In genomic region chr2:70919672-70920366, GRCh38 we compare ENCODE assay signal across 8 cellular contexts. TPM values are rescaled to one million over a fixed set of nuclear protein-coding genes. Genes with fewer than 3 reads are reported as not detected.
A peak's percentile ranks its signal among the peaks of the same experiment; 100 is the strongest.
DNase-seq lines count a peak whose midpoint lies in the region; ATAC-seq and TF ChIP-seq lines count a peak whose summit lies in the region.

No MANE protein-coding gene starts in this region.

- H4K20me1 ChIP-seq in fibroblast of lung (ENCODE audit: control insufficient read depth, extremely low read depth, insufficient read depth, low read length) = no peaks in the 10 kb centered on the region

- DNase-seq in GM04504 (ENCODE audit: low read depth) (peak; percentile 62), HS-27A (ENCODE audit: low read depth) (peak; percentile 14), Peyer's patch (peak; percentile 34 to 87 (median 83)), fibroblast of lung (ENCODE audit: low read depth in 2 of 2) (peak; percentile 56 to 78), neural crest cell (ENCODE audit: low read depth, low spot score) (peak; percentile 96), stomach (peak; percentile 88), DMS79 treated with DMSO at 0.1 percent for 48 hours (lab: John Stamatoyannopoulos, UW) (no peak)
- DNase-seq in activated T-cell treated with anti-CD3 and anti-CD28 coated beads, Interleukin-2, amount 50 U/mL, for 4 hours = peak; percentile 68

- peaks cover 22% of the 10 kb centered on the region for H3K27me3 Mint-ChIP-seq in activated T-cell treated with anti-CD3 and anti-CD28 coated beads, Interleukin-2, amount 50 U/mL, for 4 hours (ENCODE audit: low read depth)
- H3K27me3 Mint-ChIP-seq in neural crest cell (ENCODE audit: low read depth) = peaks cover 3% of the 10 kb centered on the region

- H3K4me1 Mint-ChIP-seq in activated T-cell treated with anti-CD3 and anti-CD28 coated beads, Interleukin-2, amount 50 U/mL, for 4 hours (ENCODE audit: low read depth) = no peaks in the 10 kb centered on the region
- H3K4me1 Mint-ChIP-seq in neural crest cell = peaks cover 29% of the 10 kb centered on the region

- TF ChIP-seq POLR2A in Peyer's patch (IDR thresholded peaks at IDR 0.05) (no peak), stomach (IDR thresholded peaks at IDR 0.05) (no peak)

- WGBS in stomach, 5 donors = 21 to 29% (median 28%) methylated on average over 16 of the region's 16 CpGs

- H3K36me3 ChIP-seq in Peyer's patch = no peaks in the 10 kb centered on the region
- H3K36me3 ChIP-seq in fibroblast of lung (ENCODE audit: control insufficient read depth, insufficient read depth, low read length) = no peaks in the 10 kb centered on the region
- H3K36me3 ChIP-seq in stomach = no peaks in the 10 kb centered on the region

- no peak overlapping the region for H3K4me2 ChIP-seq in fibroblast of lung (ENCODE audit: extremely low read depth, insufficient read depth, low read length)

- H3K9ac ChIP-seq in fibroblast of lung (ENCODE audit: insufficient read depth, low read length) = no peak overlapping the region

- H3K4me1 ChIP-seq in Peyer's patch (no peaks in the 10 kb centered on the region), fibroblast of lung (ENCODE audit: control insufficient read depth, extremely low read depth, insufficient read depth, low read length) (no peaks in the 10 kb centered on the region), stomach (peaks cover 0 to 5% (median 0%) of the 10 kb centered on the region in 4 donors)

- H3K79me2 ChIP-seq in fibroblast of lung (ENCODE audit: control insufficient read depth, insufficient read depth, low read length) = no peaks in the 10 kb centered on the region

- TF ChIP-seq CTCF in Peyer's patch (IDR thresholded peaks at IDR 0.05) = peak; percentile 48 to 83 (median 74)
- TF ChIP-seq CTCF in fibroblast of lung (conservative IDR thresholded peaks at IDR 0.05 in 1 of 2, IDR thresholded peaks at IDR 0.05 in 1 of 2; ENCODE audit: low read depth in 1 of 2, low read length in 2 of 2) = peak; percentile 90 to 96
- peak; percentile 93 for TF ChIP-seq CTCF in neural crest cell (conservative IDR thresholded peaks at IDR 0.05)
- TF ChIP-seq CTCF in stomach (IDR thresholded peaks at IDR 0.05) = peak in 6 of 7 experiments; percentile 34 to 89 (median 83)

- H3K4me3 ChIP-seq in Peyer's patch = no peak overlapping the region
- H3K4me3 ChIP-seq in fibroblast of lung (replicated peaks in 1 of 4; ENCODE audit: control extremely low read depth in 1 of 4, insufficient read depth in 1 of 4, low read depth in 3 of 4, low read length in 4 of 4) = no peak overlapping the region
- H3K4me3 ChIP-seq in stomach = no peak overlapping the region

- H2AFZ ChIP-seq in fibroblast of lung (ENCODE audit: low read length) = no peak overlapping the region

- no peak overlapping the region for H3K4me3 Mint-ChIP-seq in activated T-cell treated with anti-CD3 and anti-CD28 coated beads, Interleukin-2, amount 50 U/mL, for 4 hours
- H3K4me3 Mint-ChIP-seq in neural crest cell = no peak overlapping the region

- intact Hi-C loops in stomach (cut with DNase I; ENCODE audit: low total_unique reads) = no loop called here

- H3K36me3 Mint-ChIP-seq in activated T-cell treated with anti-CD3 and anti-CD28 coated beads, Interleukin-2, amount 50 U/mL, for 4 hours (ENCODE audit: insufficient read depth) = no peaks in the 10 kb centered on the region
- peaks cover 6% of the 10 kb centered on the region for H3K36me3 Mint-ChIP-seq in neural crest cell (ENCODE audit: low read depth)

- no peak overlapping the region for H3K27ac ChIP-seq in Peyer's patch
- H3K27ac ChIP-seq in fibroblast of lung (ENCODE audit: insufficient read depth, low read length) = no peak overlapping the region
- no peak overlapping the region for H3K27ac ChIP-seq in stomach

- H3K27ac Mint-ChIP-seq in neural crest cell (ENCODE audit: unreplicated experiment) = no peak overlapping the region

- H3K27me3 ChIP-seq in Peyer's patch = no peaks in the 10 kb centered on the region
- H3K27me3 ChIP-seq in fibroblast of lung (ENCODE audit: control insufficient read depth, insufficient read depth, low read length) = no peaks in the 10 kb centered on the region
- peaks cover 0 to 75% (median 0%) of the 10 kb centered on the region in 3 donors for H3K27me3 ChIP-seq in stomach

- ATAC-seq in activated T-cell treated with anti-CD3 and anti-CD28 coated beads, Interleukin-2, amount 50 U/mL, for 4 hours = peak in 1 of 2 donors; percentile 73

- H3K9me3 ChIP-seq in Peyer's patch (no peaks in the 10 kb centered on the region), fibroblast of lung (ENCODE audit: control insufficient read depth, insufficient read depth, low read depth, low read length) (no peaks in the 10 kb centered on the region), stomach (no peaks in the 10 kb centered on the region)

- no peaks in the 10 kb centered on the region for H3K9me3 Mint-ChIP-seq in activated T-cell treated with anti-CD3 and anti-CD28 coated beads, Interleukin-2, amount 50 U/mL, for 4 hours
- peaks cover 3% of the 10 kb centered on the region for H3K9me3 Mint-ChIP-seq in neural crest cell

- no peak for TF ChIP-seq EP300 in stomach (IDR thresholded peaks at IDR 0.05)

RNA-seq across cellular contexts. Expression of gene ATP6V1B1, which starts 15.9 kb away (rescaled TPM):
- total RNA-seq in Peyer's patch (1 to 10 TPM in 2 of 4 donors, not detected in 2; 1.3 to 5.8 TPM), fibroblast of lung (0.77 and 2.1 TPM in 2 replicates), neural crest cell (4.3 and 4.6 TPM in 2 replicates), stomach (under 1 TPM in 1 of 5 donors, not detected in 4; 0.55 TPM)
- total RNA-seq in activated T-cell treated with anti-CD3 and anti-CD28 coated beads, Interleukin-2, amount 50 U/mL, for 4 hours = not detected
- polyA plus RNA-seq in fibroblast of lung (0.85 and 1.0 TPM in 2 replicates), stomach (under 1 TPM in 1 of 3 donors, not detected in 2; 0.35 TPM)
- polyA plus RNA-seq in fibroblast of lung (2012) = 0.44 and 0.55 TPM in 2 replicates
- polyA minus RNA-seq in fibroblast of lung (ENCODE audit: low replicate concordance) = 4.4 TPM in 1 of 2 replicates, not detected in the other

RNA-seq across cellular contexts. Expression of gene VAX2, which starts 19.4 kb away (rescaled TPM):
- total RNA-seq in Peyer's patch = not detected
- total RNA-seq in activated T-cell treated with anti-CD3 and anti-CD28 coated beads, Interleukin-2, amount 50 U/mL, for 4 hours = under 1 TPM in 1 of 3 donors, not detected in 2; 0.11 TPM
- 1.8 and 2.0 TPM in 2 replicates for total RNA-seq in fibroblast of lung
- 0.85 and 0.94 TPM in 2 replicates for polyA plus RNA-seq in fibroblast of lung
- polyA plus RNA-seq in fibroblast of lung (2012) = 2.1 and 2.8 TPM in 2 replicates
- 0.48 and 0.75 TPM in 2 replicates for polyA minus RNA-seq in fibroblast of lung (ENCODE audit: low replicate concordance)
- total RNA-seq in neural crest cell = 6.3 and 8.6 TPM in 2 replicates
- 1 to 10 TPM in 1 of 5 donors, not detected in 4; 1.2 TPM for total RNA-seq in stomach
- under 1 TPM in 2 of 3 donors, not detected in 1; 0.23 to 0.25 TPM for polyA plus RNA-seq in stomach

RNA-seq across cellular contexts. Expression of gene ANKRD53, which starts 58.6 kb away (rescaled TPM):
- total RNA-seq in Peyer's patch (1 to 10 TPM in 1 of 4 donors, not detected in 3; 3.5 TPM), fibroblast of lung (0.26 and 1.3 TPM in 2 replicates), neural crest cell (1.2 and 1.7 TPM in 2 replicates), stomach (under 1 TPM in 1 of 5 donors, not detected in 4; 0.45 TPM)
- not detected for total RNA-seq in activated T-cell treated with anti-CD3 and anti-CD28 coated beads, Interleukin-2, amount 50 U/mL, for 4 hours
- polyA plus RNA-seq in fibroblast of lung (0.58 and 2.0 TPM in 2 replicates), stomach (1 to 10 TPM in 2 of 3 donors, under 1 TPM in 1; 0.88 to 2.3 (median 1.3) TPM)
- 1.4 and 3.0 TPM in 2 replicates for polyA plus RNA-seq in fibroblast of lung (2012)
- polyA minus RNA-seq in fibroblast of lung (ENCODE audit: low replicate concordance) = 0.55 and 10.7 TPM in 2 replicates
